Comparison of ENCODE assay signal across 16 cellular contexts in the genomic region with DNA sequence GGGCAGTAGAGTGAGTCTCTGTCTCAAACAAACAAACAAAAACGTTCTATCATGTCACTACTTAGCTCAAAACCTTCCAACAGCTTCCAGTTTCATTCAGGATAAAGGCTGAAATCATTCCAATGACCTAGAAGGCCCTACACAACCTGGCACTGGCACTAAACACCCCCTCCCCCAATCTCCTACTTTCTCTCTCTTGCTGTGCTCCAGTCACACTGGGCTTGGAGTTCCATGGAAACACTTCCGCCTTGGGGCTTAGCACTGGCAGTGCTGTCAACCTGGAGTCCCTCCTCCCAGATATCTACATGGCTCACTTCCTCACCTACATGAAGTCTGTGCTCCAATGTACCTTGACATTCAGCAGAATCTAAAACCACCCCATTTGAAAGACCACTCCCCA.
"Had no signal": no experiment of that assay in that cellular context is flagged by ENCODE, and none has a peak within 500 bp of the region (broad histone marks: within the 10 kb centered on the region; RNA-seq: fewer than 3 reads in every experiment).

No MANE protein-coding gene starts in this region.

- DNase-seq: activated CD4-positive, alpha-beta T cell treated with anti-CD3 and anti-CD28 coated beads for 36 hours; activated CD4-positive, alpha-beta T cell treated with anti-CD3 and anti-CD28 coated beads, Interleukin-2, amount 50 U/mL, for 48 hours; amniotic stem cell; dermis blood vessel endothelial cell; effector memory CD4-positive, alpha-beta T cell; left cardiac atrium; midbrain; occipital lobe; stimulated activated CD4-positive, alpha-beta T cell treated with anti-CD3 and anti-CD28 coated beads, Interleukin-2, amount 100 ng/mL, for 24 hours; stimulated activated naive CD4-positive, alpha-beta T cell treated with Interleukin-2 at 50 U/mL for 16 hours; thyroid gland had no signal

- H3K27me3 Mint-ChIP-seq: progenitor cell of endocrine pancreas had no signal

- H3K4me3 Mint-ChIP-seq: activated CD4-positive, alpha-beta T cell treated with anti-CD3 and anti-CD28 coated beads for 36 hours; activated naive CD8-positive, alpha-beta T cell; nephron had no signal

- H3K36me3 Mint-ChIP-seq: activated naive CD8-positive, alpha-beta T cell had no signal

- H3K27ac Mint-ChIP-seq: activated CD4-positive, alpha-beta T cell treated with anti-CD3 and anti-CD28 coated beads for 36 hours; activated naive CD8-positive, alpha-beta T cell; progenitor cell of endocrine pancreas had no signal

- H3K9me3 Mint-ChIP-seq: nephron had no signal

- ATAC-seq: activated CD4-positive, alpha-beta T cell treated with anti-CD3 and anti-CD28 coated beads for 36 hours; left cardiac atrium had no signal

- H3K4me1 Mint-ChIP-seq: activated CD4-positive, alpha-beta T cell treated with anti-CD3 and anti-CD28 coated beads for 36 hours; nephron had no signal

- FAIRE-seq: TTC549, urothelium cell line had no signal
